ENCODE assay signal across 9 cellular contexts in genomic region chr19:8261881-8262280, GRCh38.
"Had no signal": no experiment of that assay in that cellular context is flagged by ENCODE, and none has a peak within 500 bp of the region (broad histone marks: within the 10 kb centered on the region; RNA-seq: fewer than 3 reads in every experiment).

No MANE protein-coding gene starts in this region.

- H3K27ac ChIP-seq: body of pancreas, lower lobe of right lung, neutrophil had no signal

- ATAC-seq: activated CD4-positive, CD25-positive, alpha-beta regulatory T cell treated with anti-CD3 and anti-CD28 coated beads, Interleukin-2, amount 50 U/mL, for 24 hours; body of pancreas; effector memory CD8-positive, alpha-beta T cell; natural killer cell; T-helper 17 cell had no signal

- H3K36me3 ChIP-seq: neutrophil had no signal

- H3K4me3 ChIP-seq: body of pancreas, lower lobe of right lung had no signal

- H3K27me3 ChIP-seq: body of pancreas, neutrophil had no signal

- DNase-seq: activated naive CD8-positive, alpha-beta T cell treated with anti-CD3 and anti-CD28 coated beads for 36 hours; effector memory CD8-positive, alpha-beta T cell; lower lobe of right lung; natural killer cell; retina; T-helper 17 cell had no signal

- H3K9me3 ChIP-seq: body of pancreas, lower lobe of right lung, neutrophil had no signal

- H3K4me1 ChIP-seq: body of pancreas, lower lobe of right lung had no signal
